Comparison of ENCODE assay signal across 8 cellular contexts in genomic region chr1:8025671-8026144, GRCh38. TPM values are rescaled to one million over a fixed set of nuclear protein-coding genes. Genes with fewer than 3 reads are reported as not detected.
DNase-seq lines count a peak whose midpoint lies in the region; ATAC-seq and TF ChIP-seq lines count a peak whose summit lies in the region.

No MANE protein-coding gene starts in this region.

- peaks cover 14% of the 10 kb centered on the region for H3K4me1 ChIP-seq in CD4-positive, alpha-beta memory T cell (ENCODE audit: insufficient read depth, low read length)
- peaks cover 34% of the 10 kb centered on the region for H3K4me1 ChIP-seq in RWPE2 (ENCODE audit: insufficient read depth, poor library complexity, severe bottlenecking)

- no peaks in the 10 kb centered on the region for H3K36me3 ChIP-seq in CD4-positive, alpha-beta memory T cell (ENCODE audit: insufficient read depth, low read length)
- peaks cover 49% of the 10 kb centered on the region for H3K36me3 ChIP-seq in RWPE2 (ENCODE audit: low read depth)

- POLR2A ChIA-PET in CD4-positive, alpha-beta memory T cell (lab: Charles Lee; ENCODE audit: partially characterized antibody), result interaction anchor here (1.0 kb wide), 2 partner anchors 9 to 293 kb away, joined by 4 read pairs; no protein-coding TSS in a partner anchor

- CTCF ChIA-PET in CD4-positive, alpha-beta memory T cell (lab: Charles Lee; ENCODE audit: partially characterized antibody), result interaction anchor here (5.3 kb wide), 1 partner anchor 290 kb away, joined by 32 read pairs; no protein-coding TSS in a partner anchor

- H3K27me3 Mint-ChIP-seq in CD4-positive, alpha-beta memory T cell, result peaks cover 7 to 13% of the 10 kb centered on the region in 2 donors

- H3K9me3 Mint-ChIP-seq in CD4-positive, alpha-beta memory T cell, result peaks cover 0 to 3% (median 0%) of the 10 kb centered on the region in 8 donors

- intact Hi-C loops in CD4-positive, alpha-beta memory T cell (cut with micrococcal nuclease), result loop anchor here (1.0 kb wide), 2 partner anchors 127 to 293 kb away; partner anchors contain the start of gene SLC45A1

- H3K4me3 ChIP-seq in CD4-positive, alpha-beta memory T cell (ENCODE audit: low read length in 2 of 2), result peak overlapping the region in 1 of 2 donors; percentile 33
- H3K4me3 ChIP-seq in RWPE2 (ENCODE audit: severe bottlenecking) (peak overlapping the region; percentile 91), fibroblast of pulmonary artery (replicated peaks; ENCODE audit: low read depth, low read length) (peak overlapping the region; percentile 89), retinal pigment epithelial cell (ENCODE audit: low read length) (peak overlapping the region; percentile 89)

- no peak overlapping the region for H3K27ac ChIP-seq in CD4-positive, alpha-beta memory T cell (ENCODE audit: low read depth, low read length)
- H3K27ac ChIP-seq in RWPE2 (ENCODE audit: poor library complexity, severe bottlenecking), result peak overlapping the region; percentile 99

- H3K4me3 Mint-ChIP-seq in CD4-positive, alpha-beta memory T cell, result peak overlapping the region; percentile 77 to 91 (median 86)

- H3K27me3 ChIP-seq in CD4-positive, alpha-beta memory T cell (ENCODE audit: insufficient read depth, low read length), result peaks cover 6% of the 10 kb centered on the region
- no peaks in the 10 kb centered on the region for H3K27me3 ChIP-seq in RWPE2 (ENCODE audit: insufficient read depth, poor library complexity, severe bottlenecking)

- peak overlapping the region in 6 of 7 donors; percentile 8 to 89 (median 65) for H3K27ac Mint-ChIP-seq in CD4-positive, alpha-beta memory T cell

- peaks cover 8 to 13% (median 10%) of the 10 kb centered on the region in 4 donors for H3K4me1 Mint-ChIP-seq in CD4-positive, alpha-beta memory T cell

- TF ChIP-seq CTCF in RWPE2 (IDR thresholded peaks at IDR 0.05; ENCODE audit: poor library complexity, severe bottlenecking) (no peak), fibroblast of pulmonary artery (IDR thresholded peaks at IDR 0.05; ENCODE audit: low read length, missing control alignments) (no peak), retinal pigment epithelial cell (conservative IDR thresholded peaks at IDR 0.05; ENCODE audit: low read depth, low read length) (no peak)

- DNase-seq in CD4-positive, alpha-beta memory T cell, result peak in 3 of 5 donors; percentile 6 to 9 (median 9)
- DNase-seq in RWPE2 (ENCODE audit: low spot score), result no peak
- DNase-seq in fibroblast of pulmonary artery (ENCODE audit: low read depth), result no peak
- no peak for DNase-seq in retinal pigment epithelial cell (ENCODE audit: low read depth)
- no peak for DNase-seq in HK-2 (ENCODE audit: unreplicated experiment)
- DNase-seq in NCI-H128 (lab: John Stamatoyannopoulos, UW; ENCODE audit: unreplicated experiment), result no peak

- H3K36me3 Mint-ChIP-seq in CD4-positive, alpha-beta memory T cell, result no peaks in the 10 kb centered on the region

- no peaks in the 10 kb centered on the region for H3K9me3 ChIP-seq in CD4-positive, alpha-beta memory T cell (ENCODE audit: control insufficient read depth in 1 of 2, low read length in 2 of 2)
- H3K9me3 ChIP-seq in RWPE2 (ENCODE audit: severe bottlenecking), result no peaks in the 10 kb centered on the region

- peak; percentile 39 for ATAC-seq in GM21528 (IDR thresholded peaks at IDR 0.05; ENCODE audit: low FRiP score, unreplicated experiment)
- no peak for ATAC-seq in RWPE2 (ENCODE audit: low read depth)
- ATAC-seq in HG02623 (IDR thresholded peaks at IDR 0.05; ENCODE audit: unreplicated experiment), result no peak

RNA-seq across cellular contexts. Expression of gene ERRFI1, which starts 0.4 kb away (rescaled TPM):
- 1 to 10 TPM; 1.0 TPM for total RNA-seq in CD4-positive, alpha-beta memory T cell
- polyA plus RNA-seq in CD4-positive, alpha-beta memory T cell, result under 1 TPM; 0.18 to 0.73 TPM

Comparison
In these comparisons a context has a peak if more than half of its experiments do, and no peak if none do; other contexts are left out.
1. DNase-seq: peak in CD4-positive, alpha-beta memory T cell (3 of 5); none in RWPE2 (single experiment), fibroblast of pulmonary artery (single experiment), retinal pigment epithelial cell (single experiment), HK-2 (single experiment) and NCI-H128 (single experiment).